Comparison of ENCODE assay signal across 12 cellular contexts in genomic region chr3:154059798-154060197, GRCh38.
DNase-seq lines count a peak whose midpoint lies in the region; ATAC-seq and TF ChIP-seq lines count a peak whose summit lies in the region.
"Had no signal": no experiment of that assay in that cellular context is flagged by ENCODE, and none has a peak within 500 bp of the region (broad histone marks: within the 10 kb centered on the region; RNA-seq: fewer than 3 reads in every experiment).

No MANE protein-coding gene starts in this region.

- H3K27ac ChIP-seq in endodermal cell (ENCODE audit: low read depth, low read length) (peak overlapping the region; percentile 57), muscle layer of colon (ENCODE audit: low read depth, low read length) (peak overlapping the region; percentile 65)

- H3K27me3 Mint-ChIP-seq in endodermal cell (ENCODE audit: insufficient read depth) (no peaks in the 10 kb centered on the region), type B pancreatic cell (no peaks in the 10 kb centered on the region)
- H3K27me3 Mint-ChIP-seq in stimulated activated naive B cell treated with anti-CD40 and anti-IgM and Interleukin-4, amounts not matched to agents 10 μg/mL and 1 μg/mL and 100 μg/mL, for 72 hours: no peaks in the 10 kb centered on the region

- no peaks in the 10 kb centered on the region for H3K27me3 ChIP-seq in endodermal cell (ENCODE audit: control insufficient read depth, insufficient read depth, low read length, poor library complexity, severe bottlenecking)
- H3K27me3 ChIP-seq in muscle layer of colon (ENCODE audit: control insufficient read depth in 1 of 2, insufficient read depth in 2 of 2, low read length in 2 of 2): no peaks in the 10 kb centered on the region

- H3K36me3 ChIP-seq in endodermal cell (ENCODE audit: control insufficient read depth, insufficient read depth, low read length): no peaks in the 10 kb centered on the region
- no peaks in the 10 kb centered on the region for H3K36me3 ChIP-seq in muscle layer of colon (ENCODE audit: insufficient read depth, low read length)

- H3K4me3 Mint-ChIP-seq in endodermal cell (no peak overlapping the region), type B pancreatic cell (peak overlapping the region; percentile 44)
- H3K4me3 Mint-ChIP-seq in stimulated activated naive B cell treated with anti-CD40 and anti-IgM and Interleukin-4, amounts not matched to agents 10 μg/mL and 1 μg/mL and 100 μg/mL, for 72 hours: no peak overlapping the region
- H3K4me3 Mint-ChIP-seq: activated naive CD8-positive, alpha-beta T cell treated with anti-CD3 and anti-CD28 coated beads, Interleukin-2, amount 10 ng/mL, durations not matched to agents 7 days and 5 days; naive thymus-derived CD8-positive, alpha-beta T cell; T-cell had no signal

- H3K9ac ChIP-seq in endodermal cell (ENCODE audit: extremely low read depth, low read length, poor library complexity, severe bottlenecking) (no peak overlapping the region), muscle layer of colon (ENCODE audit: low read length) (no peak overlapping the region)

- H3K4me1 Mint-ChIP-seq in endodermal cell (peaks cover 29% of the 10 kb centered on the region), type B pancreatic cell (ENCODE audit: unreplicated experiment) (peaks cover 19% of the 10 kb centered on the region)
- no peaks in the 10 kb centered on the region for H3K4me1 Mint-ChIP-seq in stimulated activated naive B cell treated with anti-CD40 and anti-IgM and Interleukin-4, amounts not matched to agents 10 μg/mL and 1 μg/mL and 100 μg/mL, for 72 hours
- H3K4me1 Mint-ChIP-seq: activated naive CD8-positive, alpha-beta T cell treated with anti-CD3 and anti-CD28 coated beads, Interleukin-2, amount 10 ng/mL, durations not matched to agents 7 days and 5 days; naive thymus-derived CD8-positive, alpha-beta T cell; T-cell had no signal

- no peak for TF ChIP-seq CTCF in endodermal cell (conservative IDR thresholded peaks at IDR 0.05)
- TF ChIP-seq CTCF in type B pancreatic cell (conservative IDR thresholded peaks at IDR 0.05): no peak

- no peaks in the 10 kb centered on the region for H3K36me3 Mint-ChIP-seq in endodermal cell (ENCODE audit: low read depth)
- H3K36me3 Mint-ChIP-seq in type B pancreatic cell: no peaks in the 10 kb centered on the region
- H3K36me3 Mint-ChIP-seq in stimulated activated naive B cell treated with anti-CD40 and anti-IgM and Interleukin-4, amounts not matched to agents 10 μg/mL and 1 μg/mL and 100 μg/mL, for 72 hours: no peaks in the 10 kb centered on the region
- H3K36me3 Mint-ChIP-seq: activated naive CD8-positive, alpha-beta T cell treated with anti-CD3 and anti-CD28 coated beads, Interleukin-2, amount 10 ng/mL, durations not matched to agents 7 days and 5 days; naive thymus-derived CD8-positive, alpha-beta T cell; T-cell had no signal

- 70 to 84% methylated on average over 4 to 6 of the region's 6 CpGs for WGBS in endodermal cell (ENCODE audit: insufficient coverage in 1 of 2, insufficient read length in 1 of 2), 2 experiments

- no peaks in the 10 kb centered on the region for H3K9me3 Mint-ChIP-seq in endodermal cell
- no peaks in the 10 kb centered on the region for H3K9me3 Mint-ChIP-seq in type B pancreatic cell
- H3K9me3 Mint-ChIP-seq in stimulated activated naive B cell treated with anti-CD40 and anti-IgM and Interleukin-4, amounts not matched to agents 10 μg/mL and 1 μg/mL and 100 μg/mL, for 72 hours: peaks cover 0 to 1% of the 10 kb centered on the region in 2 donors
- H3K9me3 Mint-ChIP-seq: activated naive CD8-positive, alpha-beta T cell treated with anti-CD3 and anti-CD28 coated beads, Interleukin-2, amount 10 ng/mL, durations not matched to agents 7 days and 5 days; T-cell had no signal

- no peak for ATAC-seq in HG02840 (IDR thresholded peaks at IDR 0.05; ENCODE audit: low FRiP score, unreplicated experiment)
- no peak for ATAC-seq in stimulated activated naive B cell treated with anti-CD40 and anti-IgM and Interleukin-4, amounts not matched to agents 10 μg/mL and 1 μg/mL and 100 μg/mL, for 72 hours (replicated peaks)
- ATAC-seq: naive thymus-derived CD8-positive, alpha-beta T cell; T-cell had no signal

- H3K27ac Mint-ChIP-seq in endodermal cell (no peak overlapping the region), type B pancreatic cell (peak overlapping the region; percentile 61)
- H3K27ac Mint-ChIP-seq in stimulated activated naive B cell treated with anti-CD40 and anti-IgM and Interleukin-4, amounts not matched to agents 10 μg/mL and 1 μg/mL and 100 μg/mL, for 72 hours: no peak overlapping the region
- H3K27ac Mint-ChIP-seq: activated naive CD8-positive, alpha-beta T cell treated with anti-CD3 and anti-CD28 coated beads, Interleukin-2, amount 10 ng/mL, durations not matched to agents 7 days and 5 days; naive thymus-derived CD8-positive, alpha-beta T cell; T-cell had no signal

- DNase-seq in SIG-M5 treated with dmso at 0.1 percent for 504 hours (lab: John Stamatoyannopoulos, UW; ENCODE audit: unreplicated experiment) (peak; percentile 84), SIG-M5 (lab: John Stamatoyannopoulos, UW) (no peak), endodermal cell (no peak), type B pancreatic cell (ENCODE audit: extremely low spot score, unreplicated experiment) (no peak), NCI-H226 (no peak)
- no peak for DNase-seq in stimulated activated naive B cell treated with anti-CD40 and anti-IgM and Interleukin-4, amounts not matched to agents 10 μg/mL and 1 μg/mL and 100 μg/mL, for 72 hours
- DNase-seq: activated naive CD8-positive, alpha-beta T cell treated with anti-CD3 and anti-CD28 coated beads, Interleukin-2, amount 10 ng/mL, durations not matched to agents 7 days and 5 days; naive thymus-derived CD8-positive, alpha-beta T cell; NCI-H69; T-cell had no signal

- peaks cover 10% of the 10 kb centered on the region for H3K4me1 ChIP-seq in endodermal cell (ENCODE audit: control insufficient read depth, insufficient read depth, low read length)
- peaks cover 30% of the 10 kb centered on the region for H3K4me1 ChIP-seq in muscle layer of colon (ENCODE audit: insufficient read depth, low read length)

- H3K9me3 ChIP-seq in endodermal cell (ENCODE audit: control insufficient read depth, low read length) (no peaks in the 10 kb centered on the region), muscle layer of colon (ENCODE audit: low read length) (no peaks in the 10 kb centered on the region)

- H3K4me3 ChIP-seq in endodermal cell (ENCODE audit: low read length) (no peak overlapping the region), muscle layer of colon (ENCODE audit: low read depth in 1 of 2, low read length in 2 of 2) (no peak overlapping the region)
